In genomic region chr16:68000450-68000849, GRCh38 we compare ENCODE assay signal across 14 cellular contexts. TPM values are rescaled to one million over a fixed set of nuclear protein-coding genes. Genes with fewer than 3 reads are reported as not detected.
DNase-seq lines count a peak whose midpoint lies in the region; ATAC-seq and TF ChIP-seq lines count a peak whose summit lies in the region.
"Had no signal": no experiment of that assay in that cellular context is flagged by ENCODE, and none has a peak within 500 bp of the region (broad histone marks: within the 10 kb centered on the region; RNA-seq: fewer than 3 reads in every experiment).

No MANE protein-coding gene starts in this region.

- 27% methylated on average over 3 of the region's 3 CpGs for WGBS in right lobe of liver (ENCODE audit: insufficient coverage, low coverage, low lambda C conversion rate, missing lambda C conversion rate)
- WGBS in thymus = 63% methylated on average over 3 of the region's 3 CpGs

- intact Hi-C loops in right lobe of liver (cut with DNase I) = no loop called here

- no peak for ATAC-seq in activated T-cell treated with anti-CD3 and anti-CD28 coated beads, Interleukin-2, amount 50 U/mL, for 72 hours (replicated peaks in 1 of 2)
- ATAC-seq in right lobe of liver (peak; percentile 57 to 70 (median 66)), GM18498 (IDR thresholded peaks at IDR 0.05; ENCODE audit: unreplicated experiment) (no peak), HG03442 (IDR thresholded peaks at IDR 0.05; ENCODE audit: unreplicated experiment) (no peak)
- ATAC-seq: GM23338 had no signal

- H3K4me1 Mint-ChIP-seq in activated T-cell treated with anti-CD3 and anti-CD28 coated beads, Interleukin-2, amount 50 U/mL, for 72 hours (ENCODE audit: low read depth) = peaks cover 58% of the 10 kb centered on the region
- H3K4me1 Mint-ChIP-seq in activated naive CD8-positive, alpha-beta T cell (ENCODE audit: low read depth) = peaks cover 59% of the 10 kb centered on the region

- H3K36me3 Mint-ChIP-seq in activated T-cell treated with anti-CD3 and anti-CD28 coated beads, Interleukin-2, amount 50 U/mL, for 72 hours (ENCODE audit: insufficient read depth in 2 of 2) = no peaks in the 10 kb centered on the region
- no peaks in the 10 kb centered on the region for H3K36me3 Mint-ChIP-seq in activated naive CD8-positive, alpha-beta T cell

- H3K27ac ChIP-seq in right lobe of liver (peak overlapping the region; percentile 40 to 69 (median 67)), thymus (ENCODE audit: low read depth) (peak overlapping the region; percentile 90)

- H3K27me3 ChIP-seq in right lobe of liver (no peaks in the 10 kb centered on the region), thymus (ENCODE audit: control insufficient read depth, insufficient read depth) (no peaks in the 10 kb centered on the region)

- TF ChIP-seq CTCF in right lobe of liver (IDR thresholded peaks at IDR 0.05) = no peak

- no peaks in the 10 kb centered on the region for H3K4me1 ChIP-seq in right lobe of liver
- peaks cover 6% of the 10 kb centered on the region for H3K4me1 ChIP-seq in thymus (ENCODE audit: control insufficient read depth, insufficient read depth, low read length)

- peak overlapping the region; percentile 21 for H3K27ac Mint-ChIP-seq in activated T-cell treated with anti-CD3 and anti-CD28 coated beads, Interleukin-2, amount 50 U/mL, for 72 hours
- peak overlapping the region; percentile 86 for H3K27ac Mint-ChIP-seq in activated naive CD8-positive, alpha-beta T cell
- H3K27ac Mint-ChIP-seq: GM23338 had no signal

- H3K4me3 ChIP-seq in right lobe of liver (peak overlapping the region in 1 of 3 donors; percentile 19), thymus (ENCODE audit: low read length) (no peak overlapping the region)
- H3K4me3 ChIP-seq: GM23338, K562 had no signal

- H3K9me3 ChIP-seq in right lobe of liver = no peaks in the 10 kb centered on the region
- no peaks in the 10 kb centered on the region for H3K9me3 ChIP-seq in thymus (ENCODE audit: control insufficient read depth)

- H3K36me3 ChIP-seq in right lobe of liver (no peaks in the 10 kb centered on the region), thymus (ENCODE audit: control insufficient read depth, insufficient read depth) (no peaks in the 10 kb centered on the region)

- no peak for DNase-seq in activated T-cell treated with anti-CD3 and anti-CD28 coated beads, Interleukin-2, amount 50 U/mL, for 72 hours
- no peak for DNase-seq in activated T-cell treated with anti-CD3 and anti-CD28 coated beads, Interleukin-2, amount 50 U/mL, for 48 hours
- no peak for DNase-seq in right lobe of liver
- DNase-seq in AG20443 (ENCODE audit: low spot score) = no peak
- DNase-seq: activated gamma-delta T cell treated with Interleukin-2 at 50 U/mL for 16 hours, head of caudate nucleus, NCI-H2081 treated with DMSO at 0.1 percent for 48 hours had no signal

- H3K4me3 Mint-ChIP-seq in activated T-cell treated with anti-CD3 and anti-CD28 coated beads, Interleukin-2, amount 50 U/mL, for 72 hours = peak overlapping the region; percentile 80 to 84
- peak overlapping the region; percentile 78 for H3K4me3 Mint-ChIP-seq in activated naive CD8-positive, alpha-beta T cell
- H3K4me3 Mint-ChIP-seq: GM23338 had no signal

- TF ChIP-seq POLR2A in right lobe of liver (IDR thresholded peaks at IDR 0.05) = no peak

- H3K27me3 Mint-ChIP-seq in activated T-cell treated with anti-CD3 and anti-CD28 coated beads, Interleukin-2, amount 50 U/mL, for 72 hours (ENCODE audit: low read depth) = no peaks in the 10 kb centered on the region
- H3K27me3 Mint-ChIP-seq in activated naive CD8-positive, alpha-beta T cell = no peaks in the 10 kb centered on the region

- H3K9me3 Mint-ChIP-seq in activated T-cell treated with anti-CD3 and anti-CD28 coated beads, Interleukin-2, amount 50 U/mL, for 72 hours = no peaks in the 10 kb centered on the region
- H3K9me3 Mint-ChIP-seq in activated naive CD8-positive, alpha-beta T cell (ENCODE audit: low read depth) = no peaks in the 10 kb centered on the region
- H3K9me3 Mint-ChIP-seq: GM23338 had no signal

RNA-seq across cellular contexts. Expression of gene DPEP2, which starts 1.2 kb away (rescaled TPM):
- 10 to 100 TPM; 11.4 to 11.6 TPM for total RNA-seq in activated T-cell treated with anti-CD3 and anti-CD28 coated beads, Interleukin-2, amount 50 U/mL, for 72 hours
- total RNA-seq in right lobe of liver = 1 to 10 TPM in 5 of 6 experiments, under 1 TPM in 1; 0.93 to 2.3 (median 1.6) TPM
- polyA plus RNA-seq in thymus = 19.0 TPM
- total RNA-seq: GM23338 had no signal
- polyA plus RNA-seq: GM23338 had no signal

RNA-seq across cellular contexts. Expression of gene DPEP2NB, which starts 15.3 kb away (rescaled TPM):
- total RNA-seq in activated T-cell treated with anti-CD3 and anti-CD28 coated beads, Interleukin-2, amount 50 U/mL, for 72 hours = not detected
- total RNA-seq in right lobe of liver = not detected
- 0.18 TPM for polyA plus RNA-seq in thymus
- total RNA-seq: dermis microvascular lymphatic vessel endothelial cell, GM23338, K562 had no signal
- polyA plus RNA-seq: GM23338, K562 had no signal

RNA-seq across cellular contexts. Expression of gene DPEP3, which starts 20.2 kb away (rescaled TPM):
- under 1 TPM; 0.12 to 0.16 TPM for total RNA-seq in activated T-cell treated with anti-CD3 and anti-CD28 coated beads, Interleukin-2, amount 50 U/mL, for 72 hours
- total RNA-seq in right lobe of liver = under 1 TPM in 1 of 6 experiments, not detected in 5; 0.10 TPM
- 0.23 TPM for polyA plus RNA-seq in thymus
- total RNA-seq: dermis microvascular lymphatic vessel endothelial cell, K562 had no signal
- polyA plus RNA-seq: K562 had no signal

RNA-seq across cellular contexts. Expression of gene DDX28, which starts 22.6 kb away (rescaled TPM):
- 10 to 100 TPM; 12.6 to 13.4 TPM for total RNA-seq in activated T-cell treated with anti-CD3 and anti-CD28 coated beads, Interleukin-2, amount 50 U/mL, for 72 hours
- 1 to 10 TPM; 5.4 to 10.0 (median 6.3) TPM for total RNA-seq in right lobe of liver
- 11.9 TPM for polyA plus RNA-seq in thymus

RNA-seq across cellular contexts. Expression of gene DUS2, which starts 22.6 kb away (rescaled TPM):
- total RNA-seq in activated T-cell treated with anti-CD3 and anti-CD28 coated beads, Interleukin-2, amount 50 U/mL, for 72 hours = 10 to 100 TPM; 21.4 to 22.4 TPM
- 10 to 100 TPM in 2 of 6 experiments, 1 to 10 TPM in 4; 7.9 to 16.4 (median 9.2) TPM for total RNA-seq in right lobe of liver
- 12.2 TPM for polyA plus RNA-seq in thymus

Comparison
In these comparisons a context has a peak if more than half of its experiments do, and no peak if none do; other contexts are left out.
1. ATAC-seq: peak in right lobe of liver (4 of 4); none in activated T-cell treated with anti-CD3 and anti-CD28 coated beads, Interleukin-2, amount 50 U/mL, for 72 hours (0 of 2), GM18498 (single experiment) and HG03442 (single experiment).